ENCODE assay signal across 8 cellular contexts in the genomic region with DNA sequence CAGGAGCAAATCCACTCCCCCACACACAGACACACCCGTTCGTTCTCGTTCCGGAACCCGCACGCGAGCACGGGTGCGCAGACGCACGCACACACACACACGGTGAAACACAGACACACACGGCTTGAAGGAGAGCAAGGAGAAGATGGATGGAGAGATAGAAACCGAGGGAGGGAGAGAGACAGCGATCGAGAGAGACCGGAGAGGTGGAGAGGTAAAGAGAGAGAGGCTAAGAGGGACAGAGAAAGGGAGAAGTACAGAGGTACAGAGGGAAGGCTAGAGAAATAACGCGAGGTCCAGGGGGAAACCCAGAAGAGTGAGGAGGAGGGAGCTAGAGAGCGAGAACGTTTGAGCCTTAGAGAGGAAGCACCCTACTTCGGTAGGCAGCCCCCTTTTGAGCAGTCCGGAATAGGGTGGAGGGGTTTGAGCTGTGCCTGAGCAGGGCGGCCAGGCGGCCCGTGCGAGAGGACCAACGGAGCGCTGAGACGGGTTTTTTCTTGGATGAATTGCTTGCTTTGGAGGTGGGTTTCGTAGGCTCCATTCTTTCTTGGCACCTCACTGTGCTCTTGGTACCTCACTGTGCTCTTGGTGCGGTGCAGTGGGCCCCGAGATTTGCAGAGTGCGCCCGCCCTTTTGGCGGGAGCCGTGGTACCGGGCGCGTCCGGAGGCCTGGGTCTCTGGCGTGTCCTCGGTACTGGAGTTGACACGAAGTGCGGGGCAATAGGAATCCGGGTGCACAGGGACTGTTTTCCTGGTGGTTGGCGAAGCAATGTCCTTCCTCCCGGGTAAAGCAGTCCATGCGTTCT.
DNase-seq lines count a peak whose midpoint lies in the region; FAIRE-seq and TF ChIP-seq lines count a peak whose summit lies in the region.

No MANE protein-coding gene starts in this region.

- H3K27ac ChIP-seq in dorsolateral prefrontal cortex (peak overlapping the region in 3 of 59 donors; percentile 31 to 68 (median 55)), testis (no peak overlapping the region)

- WGBS in testis, 2 donors = 1% methylated on average over 26 to 49 of the region's 49 CpGs

- FAIRE-seq in H54 (lab: Jason Lieb, UNC) = no peak

- no peaks in the 10 kb centered on the region for H3K27me3 ChIP-seq in MG63
- peaks cover 0 to 55% (median 46%) of the 10 kb centered on the region in 45 donors for H3K27me3 ChIP-seq in dorsolateral prefrontal cortex
- H3K27me3 ChIP-seq in testis = no peaks in the 10 kb centered on the region

- DNase-seq in SHP77 (lab: John Stamatoyannopoulos, UW) = peak; percentile 43 to 47
- DNase-seq in SHP77 treated with DMSO at 0.1 percent for 48 hours (lab: John Stamatoyannopoulos, UW) = no peak
- peak; percentile 81 for DNase-seq in MG63
- peak; percentile 15 for DNase-seq in T-helper 9 cell
- DNase-seq in dorsolateral prefrontal cortex = no peak
- peak; percentile 28 to 32 for DNase-seq in lung microvascular endothelial cell (ENCODE audit: low read depth in 2 of 2)
- DNase-seq in testis = peak; percentile 27
- DNase-seq in H54 (ENCODE audit: insufficient read length, low spot score) = no peak

- H3K9me3 ChIP-seq in MG63 (no peaks in the 10 kb centered on the region), testis (no peaks in the 10 kb centered on the region)

- peaks cover 11% of the 10 kb centered on the region for H3K4me1 ChIP-seq in testis

- peak overlapping the region; percentile 65 for H3K4me3 ChIP-seq in MG63
- peak overlapping the region; percentile 18 to 74 (median 52) for H3K4me3 ChIP-seq in dorsolateral prefrontal cortex
- H3K4me3 ChIP-seq in testis = peak overlapping the region; percentile 22 to 43

- TF ChIP-seq POLR2A in testis (IDR thresholded peaks at IDR 0.05) (no peak), H54 (IDR thresholded peaks at IDR 0.05; ENCODE audit: low read depth, low read length) (no peak)

- H3K36me3 ChIP-seq in MG63 (peaks cover 7% of the 10 kb centered on the region), testis (ENCODE audit: low read depth, missing control alignments) (no peaks in the 10 kb centered on the region)

- TF ChIP-seq CTCF in dorsolateral prefrontal cortex (IDR thresholded peaks at IDR 0.05 in 54 of 56, conservative IDR thresholded peaks at IDR 0.05 in 2 of 56; ENCODE audit: low read depth in 1 of 56, partially characterized antibody in 56 of 56) (no peak), testis (IDR thresholded peaks at IDR 0.05) (no peak)

- intact Hi-C loops in dorsolateral prefrontal cortex (cut with DNase I) (no loop called here), testis (cut with DNase I; ENCODE audit: low total_unique reads) (no loop called here)

Comparison
In these comparisons a context has a peak if more than half of its experiments do, and no peak if none do; other contexts are left out.
1. DNase-seq: peak in SHP77 (2 of 2), MG63 (single experiment), T-helper 9 cell (single experiment), lung microvascular endothelial cell (2 of 2) and testis (single experiment); none in SHP77 treated with DMSO at 0.1 percent for 48 hours (single experiment), dorsolateral prefrontal cortex (0 of 10) and H54 (single experiment).
2. Peak in every context shown above with its lines, with median percentiles within 50 percentile points of each other: H3K4me3 ChIP-seq.